Comparison of ENCODE assay signal across 26 cellular contexts in genomic region chr13:90068658-90069057, GRCh38.
DNase-seq lines count a peak whose midpoint lies in the region; ATAC-seq and TF ChIP-seq lines count a peak whose summit lies in the region.
"Had no signal": no experiment of that assay in that cellular context is flagged by ENCODE, and none has a peak within 500 bp of the region (broad histone marks: within the 10 kb centered on the region; RNA-seq: fewer than 3 reads in every experiment).

No MANE protein-coding gene starts in this region.

- no peak overlapping the region for H3K18ac ChIP-seq in neuronal stem cell (ENCODE audit: low read length)

- H3K27ac ChIP-seq in GM23338 (ENCODE audit: low read depth) (no peak overlapping the region), neuronal stem cell (replicated peaks; ENCODE audit: low read length) (no peak overlapping the region)
- H3K27ac ChIP-seq: SJSA1, WERI-Rb-1 had no signal

- ATAC-seq in GM23338 (no peak), GM18861 (IDR thresholded peaks at IDR 0.05; ENCODE audit: unreplicated experiment) (no peak), Right ventricle myocardium inferior (no peak), HG03469 (IDR thresholded peaks at IDR 0.05; ENCODE audit: unreplicated experiment) (no peak)
- ATAC-seq: activated T-helper 17 cell treated with anti-CD3 and anti-CD28 coated beads, Interleukin-2, amount 50 U/mL, for 72 hours; left lobe of liver; natural killer cell; PC-3; sciatic nerve had no signal

- no peak overlapping the region for H2AK5ac ChIP-seq in neuronal stem cell (ENCODE audit: low read depth, low read length)

- H3K14ac ChIP-seq in neuronal stem cell (ENCODE audit: low read length) = no peak overlapping the region

- no peak overlapping the region for H3K23ac ChIP-seq in neuronal stem cell (ENCODE audit: low read depth, low read length, poor library complexity)

- no peaks in the 10 kb centered on the region for H4K20me1 ChIP-seq in GM23338 (replicated peaks; ENCODE audit: insufficient read depth)

- H3K9me3 Mint-ChIP-seq in GM23338 = peaks cover 4% of the 10 kb centered on the region; the same call in 2 of the 3 replicates

- H3K4me3 Mint-ChIP-seq in GM23338 = no peak overlapping the region
- H3K4me3 Mint-ChIP-seq: activated CD4-positive, alpha-beta T cell treated with anti-CD3 and anti-CD28 coated beads, Interleukin-2, amount 10 ng/mL, durations not matched to agents 7 days and 5 days; activated naive CD8-positive, alpha-beta T cell treated with anti-CD3 and anti-CD28 coated beads for 36 hours; activated T-helper 17 cell treated with anti-CD3 and anti-CD28 coated beads, Interleukin-2, amount 50 U/mL, for 72 hours; CD4-positive, alpha-beta T cell; central memory CD8-positive, alpha-beta T cell; natural killer cell had no signal

- no peak overlapping the region for H3K9ac ChIP-seq in neuronal stem cell (ENCODE audit: low read depth, low read length, poor library complexity)

- H3K79me2 ChIP-seq in GM23338 (replicated peaks; ENCODE audit: insufficient read depth) = no peaks in the 10 kb centered on the region

- no peak overlapping the region for H2BK12ac ChIP-seq in neuronal stem cell (ENCODE audit: low read length)

- H3K27me3 ChIP-seq in GM23338 (ENCODE audit: insufficient read depth) (no peaks in the 10 kb centered on the region), neuronal stem cell (ENCODE audit: control insufficient read depth in 3 of 3, insufficient read depth in 3 of 3, low read depth in 1 of 3, low read length in 3 of 3) (no peaks in the 10 kb centered on the region)
- H3K27me3 ChIP-seq: SJSA1 had no signal

- peaks cover 3% of the 10 kb centered on the region for H3K27me3 Mint-ChIP-seq in GM23338 (ENCODE audit: insufficient read depth, low read depth, poor library complexity)
- H3K27me3 Mint-ChIP-seq: activated CD4-positive, alpha-beta T cell treated with anti-CD3 and anti-CD28 coated beads, Interleukin-2, amount 10 ng/mL, durations not matched to agents 7 days and 5 days; activated naive CD8-positive, alpha-beta T cell treated with anti-CD3 and anti-CD28 coated beads for 36 hours; activated T-helper 17 cell treated with anti-CD3 and anti-CD28 coated beads, Interleukin-2, amount 50 U/mL, for 72 hours; CD4-positive, alpha-beta T cell; central memory CD8-positive, alpha-beta T cell had no signal

- H3K9me2 ChIP-seq in GM23338 (ENCODE audit: insufficient read depth) = no peaks in the 10 kb centered on the region

- no peak overlapping the region for H3K4me3 ChIP-seq in GM23338
- H3K4me3 ChIP-seq in neuronal stem cell (ENCODE audit: low read length in 2 of 2) = no peak overlapping the region
- H3K4me3 ChIP-seq: SJSA1 had no signal

- H4K91ac ChIP-seq in neuronal stem cell (ENCODE audit: low read depth, low read length, poor library complexity) = no peak overlapping the region

- no peak overlapping the region for H3K27ac Mint-ChIP-seq in GM23338
- H3K27ac Mint-ChIP-seq: activated CD4-positive, alpha-beta T cell treated with anti-CD3 and anti-CD28 coated beads, Interleukin-2, amount 10 ng/mL, durations not matched to agents 7 days and 5 days; activated naive CD8-positive, alpha-beta T cell treated with anti-CD3 and anti-CD28 coated beads for 36 hours; activated T-helper 17 cell treated with anti-CD3 and anti-CD28 coated beads, Interleukin-2, amount 50 U/mL, for 72 hours; CD4-positive, alpha-beta T cell; natural killer cell had no signal

- H2BK120ac ChIP-seq in neuronal stem cell (ENCODE audit: low read depth, low read length) = no peak overlapping the region

- intact Hi-C loops in Right ventricle myocardium inferior (cut with DNase I) = no loop called here

- H3K4me1 ChIP-seq in GM23338 (ENCODE audit: insufficient read depth) (no peaks in the 10 kb centered on the region), neuronal stem cell (ENCODE audit: control insufficient read depth in 2 of 2, insufficient read depth in 1 of 2, low read depth in 1 of 2, low read length in 2 of 2) (no peaks in the 10 kb centered on the region)
- H3K4me1 ChIP-seq: SJSA1 had no signal

- H3K36me3 Mint-ChIP-seq in GM23338 (ENCODE audit: low read depth) = peaks cover 5% of the 10 kb centered on the region; the same call in 2 of the 3 replicates
- H3K36me3 Mint-ChIP-seq: activated naive CD8-positive, alpha-beta T cell treated with anti-CD3 and anti-CD28 coated beads for 36 hours; natural killer cell had no signal

- peaks cover 0 to 1% of the 10 kb centered on the region in 2 donors for H3K9me3 ChIP-seq in neuronal stem cell (replicated peaks in 1 of 2; ENCODE audit: control insufficient read depth in 2 of 2, insufficient read depth in 1 of 2, low read depth in 1 of 2, low read length in 2 of 2)
- H3K9me3 ChIP-seq: SJSA1 had no signal

- TF ChIP-seq CTCF in GM23338 (conservative IDR thresholded peaks at IDR 0.05; ENCODE audit: low read depth in 2 of 2) = no peak

- no peaks in the 10 kb centered on the region for H3K4me1 Mint-ChIP-seq in GM23338
- H3K4me1 Mint-ChIP-seq: activated CD4-positive, alpha-beta T cell treated with anti-CD3 and anti-CD28 coated beads, Interleukin-2, amount 10 ng/mL, durations not matched to agents 7 days and 5 days; activated naive CD8-positive, alpha-beta T cell treated with anti-CD3 and anti-CD28 coated beads for 36 hours; activated T-helper 17 cell treated with anti-CD3 and anti-CD28 coated beads, Interleukin-2, amount 50 U/mL, for 72 hours; central memory CD8-positive, alpha-beta T cell; natural killer cell had no signal

- whole genome bisulfite sequencing in neuronal stem cell (ENCODE audit: extremely low coverage in 2 of 2, insufficient read length in 2 of 2, insufficient replicate concordance in 1 of 2), 2 donors = no CpG with 5 or more reads among the region's 3 CpGs

- no peaks in the 10 kb centered on the region for H3K36me3 ChIP-seq in GM23338 (ENCODE audit: insufficient read depth)
- H3K36me3 ChIP-seq in neuronal stem cell (replicated peaks in 1 of 2; ENCODE audit: control insufficient read depth in 2 of 2, insufficient read depth in 2 of 2, low read length in 2 of 2) = no peaks in the 10 kb centered on the region
- H3K36me3 ChIP-seq: SJSA1, WERI-Rb-1 had no signal

- in situ Hi-C loops in SK-MEL-5 (cut with HindIII; ENCODE audit: low pct_unique_long_range_greater_than_20kb, low sequenced_read_pairs) = no loop called here

- no peak overlapping the region for H2BK5ac ChIP-seq in neuronal stem cell (ENCODE audit: low read length)

- no peak for DNase-seq in GM23338 (ENCODE audit: low spot score)
- DNase-seq in NAMALWA (ENCODE audit: low spot score) = peak; percentile 32
- DNase-seq in SK-MEL-5 (ENCODE audit: low read depth, low spot score) = peak; percentile 26
- no peak for DNase-seq in neuronal stem cell (ENCODE audit: low spot score)
- DNase-seq in Right ventricle myocardium inferior (ENCODE audit: missing footprints) = no peak
- DNase-seq: activated CD4-positive, alpha-beta T cell treated with anti-CD3 and anti-CD28 coated beads, Interleukin-2, amount 10 ng/mL, durations not matched to agents 7 days and 5 days; activated naive CD8-positive, alpha-beta T cell treated with anti-CD3 and anti-CD28 coated beads for 36 hours; CD4-positive, alpha-beta T cell; DMS 273 treated with DMSO at 0.1 percent for 48 hours; GF-D8; natural killer cell; NCI-H146; NCI-H2171 treated with DMSO at 0.1 percent for 48 hours; NCI-H526; PC-3; posterior cingulate gyrus; stimulated activated CD4-positive, alpha-beta T cell treated with anti-CD3 and anti-CD28 coated beads, Interleukin-15, amount 100 ng/mL, for 24 hours; stimulated activated CD8-positive, alpha-beta memory T cell treated with anti-CD3 and anti-CD28 coated beads, Interleukin-4, amount 100 ng/mL, for 48 hours; WERI-Rb-1 had no signal

- H3K79me1 ChIP-seq in neuronal stem cell (ENCODE audit: low read depth, low read length) = no peaks in the 10 kb centered on the region

- H2AFZ ChIP-seq in GM23338 (peak overlapping the region; percentile 91; the same call in 1 of the 2 replicates), neuronal stem cell (ENCODE audit: low read length) (peak overlapping the region; percentile 7)

- no peak overlapping the region for H3K4ac ChIP-seq in neuronal stem cell (ENCODE audit: low read length)

- no peak overlapping the region for H2BK15ac ChIP-seq in neuronal stem cell (ENCODE audit: low read length)

- H3K4me2 ChIP-seq in GM23338 (no peak overlapping the region), neuronal stem cell (ENCODE audit: insufficient read depth, low read length, poor library complexity, severe bottlenecking) (no peak overlapping the region)

- no peaks in the 10 kb centered on the region for H3F3A ChIP-seq in GM23338 (replicated peaks; ENCODE audit: low read depth)

- H4K8ac ChIP-seq in neuronal stem cell (ENCODE audit: low read depth, low read length) = no peak overlapping the region

TF ChIP-seq in GM23338, 12 proteins besides CTCF, POLR2A, EP300 and RAD21 (continues in another document):
- no peak for TF ChIP-seq ETS1 (IDR thresholded peaks at IDR 0.05)

Comparison
In these comparisons a context has a peak if more than half of its experiments do, and no peak if none do; other contexts are left out.
1. DNase-seq: peak in NAMALWA (single experiment) and SK-MEL-5 (single experiment); none in GM23338 (single experiment), neuronal stem cell (single experiment) and Right ventricle myocardium inferior (single experiment).